8 cellular contexts compared by ENCODE assay signal in genomic region chr1:171801395-171801990, GRCh38. TPM values are rescaled to one million over a fixed set of nuclear protein-coding genes. Genes with fewer than 3 reads are reported as not detected.
A peak's percentile ranks its signal among the peaks of the same experiment; 100 is the strongest.
DNase-seq lines count a peak whose midpoint lies in the region; ATAC-seq and TF ChIP-seq lines count a peak whose summit lies in the region.

No MANE protein-coding gene starts in this region.

- ATAC-seq in GM21526 (IDR thresholded peaks at IDR 0.05; ENCODE audit: low FRiP score, unreplicated experiment) (no peak), GM21381 (IDR thresholded peaks at IDR 0.05; ENCODE audit: unreplicated experiment) (no peak), HG03520 (IDR thresholded peaks at IDR 0.05; ENCODE audit: unreplicated experiment) (no peak)

- H2BK12ac ChIP-seq in neuronal stem cell (ENCODE audit: low read length): no peak overlapping the region

- H3K4me3 ChIP-seq in GM06990 (replicated peaks; ENCODE audit: low read depth, low read length) (no peak overlapping the region), Loucy (ENCODE audit: low read length, poor library complexity, severe bottlenecking) (no peak overlapping the region), fibroblast of mammary gland (ENCODE audit: control insufficient read depth, low read depth, low read length) (no peak overlapping the region), neuronal stem cell (ENCODE audit: low read length in 2 of 2) (no peak overlapping the region)

- H3K9me2 ChIP-seq in Loucy (replicated peaks; ENCODE audit: low read depth, low read length): no peaks in the 10 kb centered on the region

- H3K79me1 ChIP-seq in neuronal stem cell (ENCODE audit: low read depth, low read length): no peaks in the 10 kb centered on the region

- H3K9ac ChIP-seq in Loucy (ENCODE audit: low read depth, low read length, poor library complexity, severe bottlenecking) (no peak overlapping the region), neuronal stem cell (ENCODE audit: low read depth, low read length, poor library complexity) (no peak overlapping the region)

- no peaks in the 10 kb centered on the region for H3K79me2 ChIP-seq in Loucy (ENCODE audit: insufficient read depth, low read length)

- no peaks in the 10 kb centered on the region for H3K9me3 ChIP-seq in Loucy (ENCODE audit: insufficient read depth, low read depth, low read length)
- H3K9me3 ChIP-seq in neuronal stem cell (replicated peaks in 1 of 2; ENCODE audit: control insufficient read depth in 2 of 2, insufficient read depth in 1 of 2, low read depth in 1 of 2, low read length in 2 of 2): no peaks in the 10 kb centered on the region

- H3K4me1 ChIP-seq in Loucy (ENCODE audit: insufficient read depth, low read length, poor library complexity, severe bottlenecking) (peaks cover 3% of the 10 kb centered on the region), neuronal stem cell (ENCODE audit: control insufficient read depth in 2 of 2, insufficient read depth in 1 of 2, low read depth in 1 of 2, low read length in 2 of 2) (no peaks in the 10 kb centered on the region)

- H3K14ac ChIP-seq in neuronal stem cell (ENCODE audit: low read length): no peak overlapping the region

- no peak overlapping the region for H3K23ac ChIP-seq in neuronal stem cell (ENCODE audit: low read depth, low read length, poor library complexity)

- H3K4ac ChIP-seq in neuronal stem cell (ENCODE audit: low read length): no peak overlapping the region

- H3K4me2 ChIP-seq in Loucy (ENCODE audit: low read depth, low read length, poor library complexity, severe bottlenecking) (no peak overlapping the region), neuronal stem cell (ENCODE audit: insufficient read depth, low read length, poor library complexity, severe bottlenecking) (no peak overlapping the region)

- no peak overlapping the region for H4K8ac ChIP-seq in neuronal stem cell (ENCODE audit: low read depth, low read length)

- H2AFZ ChIP-seq in Loucy (ENCODE audit: low read length) (no peak overlapping the region), neuronal stem cell (ENCODE audit: low read length) (no peak overlapping the region)

- H4K20me1 ChIP-seq in Loucy (ENCODE audit: insufficient read depth, low read length, poor library complexity, severe bottlenecking): no peaks in the 10 kb centered on the region

- no peaks in the 10 kb centered on the region for H3F3A ChIP-seq in Loucy (ENCODE audit: low read depth)

- H2BK15ac ChIP-seq in neuronal stem cell (ENCODE audit: low read length): no peak overlapping the region

- H2BK5ac ChIP-seq in neuronal stem cell (ENCODE audit: low read length): no peak overlapping the region

- H3K18ac ChIP-seq in neuronal stem cell (ENCODE audit: low read length): no peak overlapping the region

- WGBS in neuronal stem cell (ENCODE audit: extremely low coverage in 2 of 2, insufficient read length in 2 of 2, insufficient replicate concordance in 1 of 2), 2 donors: no CpG with 5 or more reads among the region's 3 CpGs

- DNase-seq in GM06990 (ENCODE audit: extremely low read depth, insufficient read length) (no peak), SHP77 treated with DMSO at 0.1 percent for 48 hours (lab: John Stamatoyannopoulos, UW) (peak; percentile 41), fibroblast of mammary gland (ENCODE audit: low read depth) (peak; percentile 57), neuronal stem cell (ENCODE audit: low spot score) (peak; percentile 51)

- no peak overlapping the region for H3K27ac ChIP-seq in neuronal stem cell (replicated peaks; ENCODE audit: low read length)

- TF ChIP-seq CTCF in GM06990 (IDR thresholded peaks at IDR 0.05; ENCODE audit: insufficient read depth, low read length, poor library complexity, severe bottlenecking) (peak; percentile 67), Loucy (conservative IDR thresholded peaks at IDR 0.05; ENCODE audit: low read length) (peak; percentile 90), fibroblast of mammary gland (conservative IDR thresholded peaks at IDR 0.05; ENCODE audit: control insufficient read depth, insufficient read depth, low read depth, low read length) (peak; percentile 90)

- no peaks in the 10 kb centered on the region for H3K27me3 ChIP-seq in GM06990 (replicated peaks; ENCODE audit: control insufficient read depth, insufficient read depth, low read length)
- H3K27me3 ChIP-seq in Loucy (ENCODE audit: insufficient read depth, low read length, poor library complexity, severe bottlenecking): no peaks in the 10 kb centered on the region
- H3K27me3 ChIP-seq in neuronal stem cell (ENCODE audit: control insufficient read depth in 3 of 3, insufficient read depth in 3 of 3, low read depth in 1 of 3, low read length in 3 of 3): no peaks in the 10 kb centered on the region

- no peak overlapping the region for H2BK120ac ChIP-seq in neuronal stem cell (ENCODE audit: low read depth, low read length)

- H2AK5ac ChIP-seq in neuronal stem cell (ENCODE audit: low read depth, low read length): no peak overlapping the region

- no peak overlapping the region for H4K91ac ChIP-seq in neuronal stem cell (ENCODE audit: low read depth, low read length, poor library complexity)

- peaks cover 3% of the 10 kb centered on the region for H3K36me3 ChIP-seq in GM06990 (ENCODE audit: control insufficient read depth, insufficient read depth, low read length)
- H3K36me3 ChIP-seq in Loucy (ENCODE audit: insufficient read depth, low read length): peaks cover 19% of the 10 kb centered on the region; the same call in 1 of the 2 replicates
- H3K36me3 ChIP-seq in neuronal stem cell (replicated peaks in 1 of 2; ENCODE audit: control insufficient read depth in 2 of 2, insufficient read depth in 2 of 2, low read length in 2 of 2): peaks cover 2 to 17% of the 10 kb centered on the region in 2 donors

RNA-seq across cellular contexts. Expression of gene METTL13, which starts 20.0 kb away (rescaled TPM):
- 14.9 TPM for polyA plus RNA-seq in neuronal stem cell (2013, experiment 1 of 2)
- 13.3 TPM for polyA plus RNA-seq in neuronal stem cell (2013, experiment 2 of 2)

RNA-seq across cellular contexts. Expression of gene DNM3, which starts 39.8 kb away (rescaled TPM):
- polyA plus RNA-seq in neuronal stem cell (2013, experiment 1 of 2): 0.59 TPM
- polyA plus RNA-seq in neuronal stem cell (2013, experiment 2 of 2): 0.76 TPM

RNA-seq across cellular contexts. Expression of gene VAMP4, which starts 59.6 kb away (rescaled TPM):
- 8.8 TPM for polyA plus RNA-seq in neuronal stem cell (2013, experiment 1 of 2)
- 9.3 TPM for polyA plus RNA-seq in neuronal stem cell (2013, experiment 2 of 2)
